Comparison of ENCODE assay signal across 11 cellular contexts in the genomic region with DNA sequence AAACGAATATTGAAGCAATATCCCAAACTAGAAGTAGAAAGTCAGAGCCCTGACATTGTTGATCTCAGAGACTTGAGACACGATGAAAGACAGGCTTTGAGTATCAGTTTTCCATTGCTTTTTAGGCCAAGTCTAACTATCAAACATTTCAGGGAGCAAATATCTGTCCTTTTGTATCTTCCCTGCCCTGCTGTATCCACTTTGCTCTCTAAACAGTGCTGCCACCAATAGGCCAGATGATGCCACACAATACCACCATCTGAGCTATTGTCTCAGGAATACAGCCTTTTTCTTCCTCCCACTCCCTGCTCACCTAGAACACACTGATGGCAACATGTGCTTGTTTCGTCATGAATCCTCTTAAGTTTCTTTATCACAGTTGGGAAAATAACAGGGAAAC.
DNase-seq lines count a peak whose midpoint lies in the region; ATAC-seq, FAIRE-seq and TF ChIP-seq lines count a peak whose summit lies in the region.
"Had no signal": no experiment of that assay in that cellular context is flagged by ENCODE, and none has a peak within 500 bp of the region (broad histone marks: within the 10 kb centered on the region; RNA-seq: fewer than 3 reads in every experiment).

No MANE protein-coding gene starts in this region.

- TF ChIP-seq CTCF in colonic mucosa (IDR thresholded peaks at IDR 0.05), result peak; percentile 16

- no peak overlapping the region for H3K27ac ChIP-seq in colonic mucosa
- H3K27ac ChIP-seq in small intestine (ENCODE audit: low read depth in 1 of 2, low read length in 1 of 2), result no peak overlapping the region
- H3K27ac ChIP-seq: BLaER1 had no signal

- WGBS in small intestine, 3 donors, result 74 to 79% (median 77%) methylated on average over 3 of the region's 3 CpGs

- intact Hi-C loops in colonic mucosa (cut with DNase I), result no loop called here
- intact Hi-C loops in Right ventricle myocardium inferior (cut with DNase I), result no loop called here

- DNase-seq in NCI-H1092 treated with DMSO at 0.1 percent for 48 hours (lab: John Stamatoyannopoulos, UW), result peak; percentile 7
- no peak for DNase-seq in NCI-H1092 (lab: John Stamatoyannopoulos, UW)
- DNase-seq in NCI-H2227 (lab: John Stamatoyannopoulos, UW; ENCODE audit: unreplicated experiment), result peak; percentile 34
- no peak for DNase-seq in colonic mucosa
- DNase-seq in small intestine, result peak; percentile 12
- no peak for DNase-seq in activated CD4-positive, CD25-positive, alpha-beta regulatory T cell treated with anti-CD3 and anti-CD28 coated beads, Interleukin-2, amount 50 U/mL, for 72 hours
- DNase-seq in activated naive CD4-positive, alpha-beta T cell (lab: John Stamatoyannopoulos, UW), result no peak
- DNase-seq in Right ventricle myocardium inferior (ENCODE audit: missing footprints), result no peak
- DNase-seq: activated CD4-positive, alpha-beta T cell treated with anti-CD3 and anti-CD28 coated beads for 48 hours; stimulated activated CD4-positive, alpha-beta T cell treated with anti-CD3 and anti-CD28 coated beads, Interleukin-2, amount 100 ng/mL, for 48 hours had no signal

- H3K27me3 ChIP-seq in colonic mucosa (no peaks in the 10 kb centered on the region), small intestine (ENCODE audit: control insufficient read depth in 2 of 2, insufficient read depth in 2 of 2, low read length in 2 of 2) (no peaks in the 10 kb centered on the region)
- H3K27me3 ChIP-seq: BLaER1 had no signal

- H3K4me3 ChIP-seq in colonic mucosa, result no peak overlapping the region
- H3K4me3 ChIP-seq in small intestine (ENCODE audit: low read depth in 1 of 2, low read length in 2 of 2), result no peak overlapping the region
- H3K4me3 ChIP-seq: BLaER1 had no signal

- ATAC-seq in Right ventricle myocardium inferior, result no peak

- H3K9me3 ChIP-seq in colonic mucosa, result no peaks in the 10 kb centered on the region
- no peaks in the 10 kb centered on the region for H3K9me3 ChIP-seq in small intestine (ENCODE audit: control insufficient read depth, low read depth)
- H3K9me3 ChIP-seq: BLaER1 had no signal

- H3K4me1 ChIP-seq in colonic mucosa (no peaks in the 10 kb centered on the region), small intestine (ENCODE audit: control insufficient read depth in 2 of 2, insufficient read depth in 1 of 2, low read depth in 1 of 2, low read length in 1 of 2) (no peaks in the 10 kb centered on the region)
- H3K4me1 ChIP-seq: BLaER1 had no signal

- no peak for FAIRE-seq in small intestine (lab: Jason Lieb, UNC)

- H3K36me3 ChIP-seq in colonic mucosa (no peaks in the 10 kb centered on the region), small intestine (ENCODE audit: control insufficient read depth in 2 of 2, insufficient read depth in 2 of 2, low read length in 2 of 2) (no peaks in the 10 kb centered on the region)
- H3K36me3 ChIP-seq: BLaER1 had no signal

- no peak overlapping the region for H3K9ac ChIP-seq in colonic mucosa (ENCODE audit: low read depth in 2 of 2, low read length in 2 of 2)
- H3K9ac ChIP-seq: BLaER1 had no signal

Comparison
In these comparisons a context has a peak if more than half of its experiments do, and no peak if none do; other contexts are left out.
1. DNase-seq: peak in NCI-H1092 treated with DMSO at 0.1 percent for 48 hours (single experiment), NCI-H2227 (single experiment) and small intestine (single experiment); none in NCI-H1092 (single experiment), colonic mucosa (single experiment), activated CD4-positive, CD25-positive, alpha-beta regulatory T cell treated with anti-CD3 and anti-CD28 coated beads, Interleukin-2, amount 50 U/mL, for 72 hours (single experiment), activated naive CD4-positive, alpha-beta T cell (0 of 4) and Right ventricle myocardium inferior (single experiment).